ENCODE assay signal across 22 cellular contexts in genomic region chr2:173828189-173829157, GRCh38.
DNase-seq lines count a peak whose midpoint lies in the region; ATAC-seq, FAIRE-seq and TF ChIP-seq lines count a peak whose summit lies in the region.
"Had no signal": no experiment of that assay in that cellular context is flagged by ENCODE, and none has a peak within 500 bp of the region (broad histone marks: within the 10 kb centered on the region; RNA-seq: fewer than 3 reads in every experiment).

No MANE protein-coding gene starts in this region.

- H3K27ac Mint-ChIP-seq in mesothelial cell of epicardium, result peak overlapping the region; percentile 45
- H3K27ac Mint-ChIP-seq: activated CD4-positive, alpha-beta T cell treated with anti-CD3 and anti-CD28 coated beads, Interleukin-2, amount 10 ng/mL, durations not matched to agents 24 days and 14 days; activated naive CD4-positive, alpha-beta T cell treated with anti-CD3 and anti-CD28 coated beads, Interleukin-2, amount 50 U/mL, for 24 hours; activated T-helper 1 cell treated with anti-CD3 and anti-CD28 coated beads, Interleukin-12 subunit alpha, Interleukin-12 subunit beta, Interleukin-2, Interleukin-4 antibody, amounts not matched to agents 30 ng/mL and 10 ng/mL and 1 ng/mL, durations not matched to agents 14 hours and 24 hours and 36 hours; immature natural killer cell; neural progenitor cell; progenitor cell of endocrine pancreas had no signal

- H3K4me1 Mint-ChIP-seq in mesothelial cell of epicardium, result peaks cover 29% of the 10 kb centered on the region
- H3K4me1 Mint-ChIP-seq: activated CD4-positive, alpha-beta T cell treated with anti-CD3 and anti-CD28 coated beads, Interleukin-2, amount 10 ng/mL, durations not matched to agents 24 days and 14 days; activated naive CD4-positive, alpha-beta T cell treated with anti-CD3 and anti-CD28 coated beads, Interleukin-2, amount 50 U/mL, for 24 hours; CD14-positive monocyte; immature natural killer cell had no signal

- CTCF ChIA-PET in PC-3 (lab: Charles Lee), result no interaction called here

- no peak overlapping the region for H3K9ac ChIP-seq in PC-3 (ENCODE audit: low read length)
- H3K9ac ChIP-seq: neural progenitor cell had no signal

- no peak overlapping the region for H3K4me2 ChIP-seq in PC-3 (ENCODE audit: low read length)
- H3K4me2 ChIP-seq: neural progenitor cell had no signal

- no peaks in the 10 kb centered on the region for H3K9me3 ChIP-seq in PC-3 (ENCODE audit: low read length)
- H3K9me3 ChIP-seq: heart right ventricle had no signal

- H3K4me3 Mint-ChIP-seq in mesothelial cell of epicardium, result no peak overlapping the region
- H3K4me3 Mint-ChIP-seq: activated CD4-positive, alpha-beta T cell treated with anti-CD3 and anti-CD28 coated beads, Interleukin-2, amount 10 ng/mL, durations not matched to agents 24 days and 14 days; activated naive CD4-positive, alpha-beta T cell treated with anti-CD3 and anti-CD28 coated beads, Interleukin-2, amount 50 U/mL, for 24 hours; activated T-helper 1 cell treated with anti-CD3 and anti-CD28 coated beads, Interleukin-12 subunit alpha, Interleukin-12 subunit beta, Interleukin-2, Interleukin-4 antibody, amounts not matched to agents 30 ng/mL and 10 ng/mL and 1 ng/mL, durations not matched to agents 14 hours and 24 hours and 36 hours; CD14-positive monocyte; immature natural killer cell; neural progenitor cell had no signal

- H3K79me2 ChIP-seq in PC-3 (ENCODE audit: low read length), result no peaks in the 10 kb centered on the region

- BruUV-seq in PC-3 (replicated peaks; lab: Mats Ljungman, UMichigan), result no TSS peak

- DNase-seq in HFF-Myc (ENCODE audit: extremely low read depth, low read depth) (peak; percentile 4), PC-3 (peak; percentile 43), bronchial epithelial cell (ENCODE audit: low read depth) (peak; percentile 43), mesothelial cell of epicardium (ENCODE audit: low spot score in 2 of 2, unreplicated experiment in 2 of 2) (no peak), NCI-H1930 (lab: John Stamatoyannopoulos, UW) (no peak), NCI-H774 (lab: John Stamatoyannopoulos, UW) (no peak)
- no peak for DNase-seq in activated effector memory CD4-positive, alpha-beta T cell treated with Interleukin-2 at 50 U/mL for 16 hours
- DNase-seq: activated CD4-positive, alpha-beta T cell treated with anti-CD3 and anti-CD28 coated beads, Interleukin-2, amount 10 ng/mL, durations not matched to agents 24 days and 14 days; effector CD8-positive, alpha-beta T cell; H7; heart right ventricle; immature natural killer cell; NCI-H146; Right ventricle myocardium superior had no signal

- intact Hi-C loops in PC-3 (cut with micrococcal nuclease), result no loop called here

- no peaks in the 10 kb centered on the region for H3K9me3 Mint-ChIP-seq in mesothelial cell of epicardium
- H3K9me3 Mint-ChIP-seq: activated CD4-positive, alpha-beta T cell treated with anti-CD3 and anti-CD28 coated beads, Interleukin-2, amount 10 ng/mL, durations not matched to agents 24 days and 14 days; activated naive CD4-positive, alpha-beta T cell treated with anti-CD3 and anti-CD28 coated beads, Interleukin-2, amount 50 U/mL, for 24 hours; activated T-helper 1 cell treated with anti-CD3 and anti-CD28 coated beads, Interleukin-12 subunit alpha, Interleukin-12 subunit beta, Interleukin-2, Interleukin-4 antibody, amounts not matched to agents 30 ng/mL and 10 ng/mL and 1 ng/mL, durations not matched to agents 14 hours and 24 hours and 36 hours; immature natural killer cell; neural progenitor cell had no signal

- no peak for FAIRE-seq in bronchial epithelial cell (lab: Jason Lieb, UNC)
- FAIRE-seq: G401.6, GM18507 had no signal

- H3K27ac ChIP-seq in PC-3 (ENCODE audit: low read length), result no peak overlapping the region
- H3K27ac ChIP-seq: heart right ventricle, neural progenitor cell had no signal

- H3K36me3 Mint-ChIP-seq in mesothelial cell of epicardium, result no peaks in the 10 kb centered on the region
- H3K36me3 Mint-ChIP-seq: activated naive CD4-positive, alpha-beta T cell treated with anti-CD3 and anti-CD28 coated beads, Interleukin-2, amount 50 U/mL, for 24 hours; CD14-positive monocyte; immature natural killer cell; neural progenitor cell had no signal

- H3K4me3 ChIP-seq in HFF-Myc (replicated peaks; ENCODE audit: low read depth, low read length), result no peak overlapping the region
- no peak overlapping the region for H3K4me3 ChIP-seq in PC-3 (ENCODE audit: low read length)
- no peak overlapping the region for H3K4me3 ChIP-seq in bronchial epithelial cell (ENCODE audit: low read depth, low read length)
- H3K4me3 ChIP-seq: heart right ventricle, neural progenitor cell had no signal

- H3F3A ChIP-seq in PC-3 (ENCODE audit: low read length, unreplicated experiment), result no peaks in the 10 kb centered on the region

- H3K27me3 ChIP-seq in PC-3 (ENCODE audit: low read length) (no peaks in the 10 kb centered on the region), bronchial epithelial cell (ENCODE audit: control insufficient read depth, insufficient read depth, low read length) (peaks cover 2% of the 10 kb centered on the region)
- H3K27me3 ChIP-seq: neural progenitor cell had no signal

- ATAC-seq in PC-3, result no peak
- no peak for ATAC-seq in GM21528 (IDR thresholded peaks at IDR 0.05; ENCODE audit: low FRiP score, unreplicated experiment)
- ATAC-seq: heart right ventricle had no signal

- H3K27me3 Mint-ChIP-seq in mesothelial cell of epicardium (ENCODE audit: low read depth), result no peaks in the 10 kb centered on the region
- H3K27me3 Mint-ChIP-seq: progenitor cell of endocrine pancreas had no signal

- H3K4me1 ChIP-seq in PC-3 (ENCODE audit: insufficient read depth, low read length), result 0 out of 2 replicates have a peak, but pooled peaks cover 8% of the 10 kb centered on the region

- TF ChIP-seq CTCF in HFF-Myc (IDR thresholded peaks at IDR 0.05; ENCODE audit: low read depth, low read length, missing control alignments) (no peak), PC-3 (conservative IDR thresholded peaks at IDR 0.05; ENCODE audit: low read depth, low read length) (no peak), bronchial epithelial cell (IDR thresholded peaks at IDR 0.05; ENCODE audit: insufficient read depth, low read length, severe bottlenecking) (no peak), mesothelial cell of epicardium (IDR thresholded peaks at IDR 0.05; ENCODE audit: unreplicated experiment) (no peak)

- H3K36me3 ChIP-seq in PC-3 (ENCODE audit: low read depth, low read length) (no peaks in the 10 kb centered on the region), bronchial epithelial cell (ENCODE audit: control insufficient read depth, insufficient read depth, low read length) (no peaks in the 10 kb centered on the region)
- H3K36me3 ChIP-seq: heart right ventricle, neural progenitor cell had no signal

- POLR2A ChIA-PET in PC-3 (lab: Charles Lee; ENCODE audit: unreplicated experiment), result no interaction called here

- H2AFZ ChIP-seq in PC-3 (ENCODE audit: low read length), result no peak overlapping the region
- H2AFZ ChIP-seq: neural progenitor cell had no signal

- H3K9me2 ChIP-seq in PC-3 (replicated peaks; ENCODE audit: low read length), result no peaks in the 10 kb centered on the region

- no peaks in the 10 kb centered on the region for H4K20me1 ChIP-seq in PC-3 (ENCODE audit: low read length)

Comparison
In these comparisons a context has a peak if more than half of its experiments do, and no peak if none do; other contexts are left out.
1. DNase-seq: peak in HFF-Myc (single experiment), PC-3 (single experiment) and bronchial epithelial cell (single experiment); none in mesothelial cell of epicardium (0 of 2), NCI-H1930 (0 of 2), NCI-H774 (single experiment) and activated effector memory CD4-positive, alpha-beta T cell treated with Interleukin-2 at 50 U/mL for 16 hours (single experiment).